Comparison of ENCODE assay signal across 23 cellular contexts in the genomic region with DNA sequence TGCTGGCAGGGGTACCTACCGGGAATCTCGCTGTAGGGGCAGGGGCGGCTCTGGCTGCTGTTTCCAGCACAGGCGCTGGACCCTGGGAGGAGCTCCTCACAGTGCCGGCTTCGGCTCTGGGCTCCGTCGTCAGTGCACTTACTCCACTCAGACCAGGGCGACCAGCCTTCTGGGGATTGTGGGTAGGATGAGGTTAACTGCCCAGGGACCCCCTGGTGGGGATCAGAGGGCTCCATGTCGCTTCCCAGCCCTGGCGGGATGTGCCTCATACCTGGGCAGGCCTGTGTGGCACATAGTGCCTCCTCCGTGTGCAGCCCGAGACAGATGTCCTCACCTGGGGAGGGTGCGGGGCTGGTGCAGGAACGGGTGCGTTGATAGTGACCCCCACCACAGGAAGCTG.
A peak's percentile ranks its signal among the peaks of the same experiment; 100 is the strongest.
DNase-seq lines count a peak whose midpoint lies in the region; ATAC-seq, FAIRE-seq and TF ChIP-seq lines count a peak whose summit lies in the region.
"Had no signal": no experiment of that assay in that cellular context is flagged by ENCODE, and none has a peak within 500 bp of the region (broad histone marks: within the 10 kb centered on the region; RNA-seq: fewer than 3 reads in every experiment).

No MANE protein-coding gene starts in this region.

- H3K4me3 ChIP-seq in heart left ventricle (no peak overlapping the region), HepG2 (replicated peaks in 1 of 3; ENCODE audit: insufficient read depth in 1 of 3, low read depth in 2 of 3, low read length in 3 of 3) (no peak overlapping the region), trophoblast cell (ENCODE audit: low read depth, low read length) (peak overlapping the region; percentile 31)
- H3K4me3 ChIP-seq: BLaER1, GM12878 had no signal

- no peak overlapping the region for H3K27ac ChIP-seq in heart left ventricle
- H3K27ac ChIP-seq in HepG2 (ENCODE audit: extremely low read length, insufficient read depth, low read length), result no peak overlapping the region
- no peak overlapping the region for H3K27ac ChIP-seq in trophoblast cell (ENCODE audit: low read depth, low read length)
- H3K27ac ChIP-seq: 22Rv1, BLaER1, C4-2B had no signal

- TF ChIP-seq RAD21 in HepG2 (CRISPR knock-in tag; IDR thresholded peaks at IDR 0.05), result no peak

- peaks cover 0 to 15% (median 0%) of the 10 kb centered on the region in 9 donors for H3K36me3 ChIP-seq in heart left ventricle
- no peaks in the 10 kb centered on the region for H3K36me3 ChIP-seq in HepG2 (replicated peaks in 1 of 2; ENCODE audit: control insufficient read depth in 1 of 2, insufficient read depth in 2 of 2, low read length in 2 of 2)
- H3K36me3 ChIP-seq in trophoblast cell (ENCODE audit: control insufficient read depth in 1 of 2, insufficient read depth in 2 of 2, low read length in 2 of 2), result no peaks in the 10 kb centered on the region
- H3K36me3 ChIP-seq: BLaER1 had no signal

- TF ChIP-seq CTCF in heart left ventricle (IDR thresholded peaks at IDR 0.05) (no peak), HepG2 (CRISPR knock-in tag; IDR thresholded peaks at IDR 0.05) (no peak)

- H2BK12ac ChIP-seq in trophoblast cell (ENCODE audit: low read length), result no peak overlapping the region

- no peaks in the 10 kb centered on the region for H4K20me1 ChIP-seq in HepG2 (ENCODE audit: insufficient read depth, low read length)
- H4K20me1 ChIP-seq: BLaER1 had no signal

- TF ChIP-seq EP300 in HepG2 (IDR thresholded peaks at IDR 0.05; ENCODE audit: low read depth in 2 of 2, low read length in 2 of 2) (no peak), HepG2 (CRISPR knock-in tag; IDR thresholded peaks at IDR 0.05; ENCODE audit: borderline replicate concordance) (no peak)

- no peak overlapping the region for H2BK5ac ChIP-seq in trophoblast cell (ENCODE audit: low read depth, low read length, poor library complexity)

- WGBS in heart left ventricle, 4 donors, result 85 to 97% (median 95%) methylated on average over 6 to 16 of the region's 16 CpGs
- 39% methylated on average over 8 of the region's 16 CpGs for WGBS in HepG2 (ENCODE audit: low lambda C conversion rate)
- WGBS in trophoblast cell (ENCODE audit: extremely low coverage, insufficient coverage, insufficient read length), result no CpG with 5 or more reads among the region's 16 CpGs

- CTCF ChIA-PET in HepG2 (lab: Yijun Ruan, JAX; ENCODE audit: low intra/inter-chr PET ratio, low total read pairs), result no interaction called here

- H3K9me3 ChIP-seq in heart left ventricle, result no peaks in the 10 kb centered on the region
- no peaks in the 10 kb centered on the region for H3K9me3 ChIP-seq in HepG2 (ENCODE audit: low read length)
- H3K9me3 ChIP-seq in trophoblast cell (ENCODE audit: insufficient read depth, low read depth, low read length), result peaks cover 3% of the 10 kb centered on the region
- H3K9me3 ChIP-seq: Caco-2 had no signal

- no peak overlapping the region for H3K4ac ChIP-seq in trophoblast cell (ENCODE audit: low read depth, low read length)

- H3K79me1 ChIP-seq in trophoblast cell (ENCODE audit: low read length), result no peaks in the 10 kb centered on the region

- no peaks in the 10 kb centered on the region for H3K4me1 ChIP-seq in heart left ventricle
- H3K4me1 ChIP-seq in HepG2 (ENCODE audit: insufficient read depth, low read length), result peaks cover under 1% of the 10 kb centered on the region; the same call in 1 of the 2 replicates
- no peaks in the 10 kb centered on the region for H3K4me1 ChIP-seq in trophoblast cell (ENCODE audit: control insufficient read depth in 1 of 2, insufficient read depth in 2 of 2, low read length in 2 of 2)
- H3K4me1 ChIP-seq: Caco-2 had no signal

- in situ Hi-C loops in HepG2 (cut with HindIII; ENCODE audit: extremely low pct_ligation_motif_present, low pct_unique_long_range_greater_than_20kb), result no loop called here

- H4K91ac ChIP-seq in trophoblast cell (ENCODE audit: low read depth, low read length), result no peak overlapping the region

- intact Hi-C loops in cardiac septum (cut with DNase I), result no loop called here
- intact Hi-C loops in heart left ventricle (cut with DNase I), result no loop called here
- intact Hi-C loops in HepG2 (cut with micrococcal nuclease; ENCODE audit: unreplicated experiment), result no loop called here

- H3K79me2 ChIP-seq in HepG2 (ENCODE audit: insufficient read depth, low read length), result no peaks in the 10 kb centered on the region
- no peaks in the 10 kb centered on the region for H3K79me2 ChIP-seq in trophoblast cell (ENCODE audit: control insufficient read depth, insufficient read depth, low read length, poor library complexity)

- no peak overlapping the region for H2AFZ ChIP-seq in HepG2 (ENCODE audit: low read length)
- no peak overlapping the region for H2AFZ ChIP-seq in trophoblast cell (ENCODE audit: insufficient read depth, low read length, poor library complexity)

- H3K9ac ChIP-seq in HepG2 (ENCODE audit: insufficient read depth, low read depth, low read length), result no peak overlapping the region
- H3K9ac ChIP-seq in trophoblast cell (ENCODE audit: low read length), result no peak overlapping the region
- H3K9ac ChIP-seq: BLaER1 had no signal

- no peak overlapping the region for H2BK120ac ChIP-seq in trophoblast cell (ENCODE audit: insufficient read depth, low read length, poor library complexity)

- FAIRE-seq in HepG2 (lab: Jason Lieb, UNC), result no peak
- FAIRE-seq: A204.1, G401.6, GM12878, GM18507 had no signal

- H4K8ac ChIP-seq in trophoblast cell (ENCODE audit: low read depth, low read length), result no peak overlapping the region

- POLR2A ChIA-PET in HepG2 (lab: Yijun Ruan, JAX), result no interaction called here

- BruUV-seq in HepG2 (replicated peaks; lab: Mats Ljungman, UMichigan), result no TSS peak

- H4K12ac ChIP-seq in trophoblast cell (ENCODE audit: low read depth, low read length), result no peak overlapping the region

- peak; percentile 54 for DNase-seq in cardiac septum (ENCODE audit: low spot score)
- no peak for DNase-seq in heart left ventricle
- DNase-seq in HepG2 (ENCODE audit: low spot score), result no peak
- no peak for DNase-seq in trophoblast cell
- no peak for DNase-seq in kidney glomerular epithelial cell (lab: John Stamatoyannopoulos, UW)
- DNase-seq in epidermal melanocyte (ENCODE audit: insufficient read length, low spot score), result no peak
- DNase-seq: Caco-2; CD4-positive, CD25-positive, alpha-beta regulatory T cell; CD8-positive, alpha-beta T cell; DMS153; DND-41; GOT3; H7; HCEC 1CT had no signal

- H3K23ac ChIP-seq in trophoblast cell (ENCODE audit: low read length), result no peak overlapping the region

- no peak overlapping the region for H3K4me2 ChIP-seq in HepG2 (ENCODE audit: low read depth, low read length)
- H3K4me2 ChIP-seq in trophoblast cell (ENCODE audit: low read length), result no peak overlapping the region
- H3K4me2 ChIP-seq: BLaER1 had no signal

- no peak overlapping the region for H3K18ac ChIP-seq in trophoblast cell (ENCODE audit: low read length)

- H3K27me3 ChIP-seq in heart left ventricle (peaks cover 0 to 25% (median 0%) of the 10 kb centered on the region in 9 donors), HepG2 (ENCODE audit: control insufficient read depth in 1 of 2, insufficient read depth in 2 of 2, low read length in 2 of 2) (peaks cover 7 to 19% of the 10 kb centered on the region in 2 experiments; a peak in 4 of 5 replicates), trophoblast cell (ENCODE audit: insufficient read depth, low read length) (no peaks in the 10 kb centered on the region)
- H3K27me3 ChIP-seq: BLaER1 had no signal

- no peak for TF ChIP-seq POLR2A in heart left ventricle (IDR thresholded peaks at IDR 0.05)
- no peak for TF ChIP-seq POLR2A in HepG2 (IDR thresholded peaks at IDR 0.05; ENCODE audit: insufficient read depth in 1 of 2, low read depth in 2 of 2, low read length in 2 of 2)

- no peak overlapping the region for H3K14ac ChIP-seq in trophoblast cell (ENCODE audit: low read length)

- ATAC-seq in heart left ventricle (no peak), HepG2 (peak; percentile 21; the same call in 1 of the 3 replicates), HG03378 (IDR thresholded peaks at IDR 0.05; ENCODE audit: unreplicated experiment) (no peak), HG02884 (IDR thresholded peaks at IDR 0.05; ENCODE audit: unreplicated experiment) (no peak)
- ATAC-seq: CD8-positive, alpha-beta T cell; GM12878 had no signal

- no peak overlapping the region for H2AK5ac ChIP-seq in trophoblast cell (ENCODE audit: low read length)

TF ChIP-seq in HepG2, 621 proteins besides CTCF, POLR2A, EP300 and RAD21:
- no peak for TF ChIP-seq NR2F1 (CRISPR knock-in tag; IDR thresholded peaks at IDR 0.05)
TF ChIP-seq in HepG2: peak in this region for 0.
